In the genomic region with DNA sequence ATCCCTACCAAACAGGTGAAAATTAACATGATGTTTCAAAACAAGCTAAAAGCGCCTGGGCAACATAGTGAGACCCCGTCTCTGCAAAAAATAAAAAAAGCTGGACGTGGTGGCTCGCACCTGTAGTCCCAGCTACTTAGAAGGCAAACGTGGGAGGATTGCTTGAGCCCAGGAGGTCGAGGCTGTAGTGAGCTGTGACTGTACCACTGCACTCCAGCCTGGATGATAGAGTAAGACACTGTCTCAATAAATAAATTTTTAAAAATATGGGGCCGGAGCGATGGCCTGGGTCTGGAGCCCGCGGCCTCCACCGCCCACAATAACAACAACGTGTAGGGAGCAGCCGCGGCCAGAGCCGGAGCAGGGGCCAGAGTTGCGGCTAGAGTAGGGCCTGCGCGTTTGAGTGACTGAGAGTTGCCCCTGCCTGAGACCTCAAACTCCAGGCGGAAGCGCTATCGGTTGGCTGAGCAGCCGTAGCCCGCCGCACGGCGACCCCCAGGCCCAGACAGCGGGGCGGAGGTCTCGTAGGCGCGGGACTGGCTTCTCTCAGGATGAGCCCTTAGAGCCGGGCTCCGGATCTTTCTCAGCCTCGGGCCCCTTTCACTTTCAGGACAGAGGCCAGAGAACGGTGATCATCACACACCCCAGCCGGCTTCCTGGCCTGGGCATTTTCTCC, we compare ENCODE assay signal across 8 cellular contexts. TPM values are rescaled to one million over a fixed set of nuclear protein-coding genes. Genes with fewer than 3 reads are reported as not detected.
DNase-seq lines count a peak whose midpoint lies in the region; ATAC-seq lines count a peak whose summit lies in the region.

No MANE protein-coding gene starts in this region.

- in situ Hi-C loops in KBM-7 (cut with MboI; ENCODE audit: low pct_unique_long_range_greater_than_20kb, low sequenced_read_pairs) = no loop called here

- POLR2A ChIA-PET in naive thymus-derived CD4-positive, alpha-beta T cell (lab: Charles Lee) = interaction anchor here (0.6 to 0.7 kb wide), 2 partner anchors 61 to 780 kb away, joined by 3 to 4 read pairs; no protein-coding TSS in a partner anchor

- no peak overlapping the region for H3K9ac ChIP-seq in duodenal mucosa (ENCODE audit: low read depth in 1 of 2, low read length in 2 of 2)

- peak; percentile 50 for DNase-seq in COLO668 (lab: John Stamatoyannopoulos, UW; ENCODE audit: unreplicated experiment)
- peak; percentile 4 for DNase-seq in HPDE6-E6E7 (ENCODE audit: extremely low spot score)
- no peak for DNase-seq in naive thymus-derived CD4-positive, alpha-beta T cell
- no peak for DNase-seq in NCI-H1417 treated with DMSO at 0.1 percent for 48 hours (lab: John Stamatoyannopoulos, UW)
- no peak for DNase-seq in COR-L47 (lab: John Stamatoyannopoulos, UW)
- DNase-seq in KBM-7 = no peak

- H3K27ac ChIP-seq in duodenal mucosa (ENCODE audit: low read depth, low read length) = no peak overlapping the region
- H3K27ac ChIP-seq in naive thymus-derived CD4-positive, alpha-beta T cell (ENCODE audit: low read depth, low read length) = no peak overlapping the region

- CTCF ChIA-PET in naive thymus-derived CD4-positive, alpha-beta T cell (lab: Charles Lee) = no interaction called here

- H3K4me3 ChIP-seq in duodenal mucosa (ENCODE audit: low read depth in 1 of 2, low read length in 2 of 2) = peak overlapping the region; percentile 63 to 66
- no peak overlapping the region for H3K4me3 ChIP-seq in naive thymus-derived CD4-positive, alpha-beta T cell (ENCODE audit: low read length)

- H3K36me3 ChIP-seq in duodenal mucosa (ENCODE audit: control insufficient read depth in 1 of 2, insufficient read depth in 2 of 2, low read length in 2 of 2) = no peaks in the 10 kb centered on the region
- H3K36me3 ChIP-seq in naive thymus-derived CD4-positive, alpha-beta T cell (ENCODE audit: control insufficient read depth in 2 of 3, insufficient read depth in 3 of 3, low read length in 3 of 3) = no peaks in the 10 kb centered on the region

- no peak overlapping the region for H3K27ac Mint-ChIP-seq in naive thymus-derived CD4-positive, alpha-beta T cell

- no peaks in the 10 kb centered on the region for H3K4me1 ChIP-seq in duodenal mucosa (ENCODE audit: control insufficient read depth in 1 of 2, insufficient read depth in 2 of 2, low read length in 2 of 2)
- peaks cover 0 to 5% of the 10 kb centered on the region in 2 donors for H3K4me1 ChIP-seq in naive thymus-derived CD4-positive, alpha-beta T cell (ENCODE audit: control insufficient read depth in 2 of 2, insufficient read depth in 2 of 2, low read length in 2 of 2)

- no peaks in the 10 kb centered on the region for H3K27me3 ChIP-seq in duodenal mucosa (ENCODE audit: control insufficient read depth in 1 of 2, insufficient read depth in 2 of 2, low read length in 2 of 2)
- H3K27me3 ChIP-seq in naive thymus-derived CD4-positive, alpha-beta T cell (ENCODE audit: control insufficient read depth in 2 of 2, insufficient read depth in 2 of 2, low read length in 2 of 2) = no peaks in the 10 kb centered on the region

- peaks cover 4 to 17% (median 5%) of the 10 kb centered on the region in 7 donors for H3K4me1 Mint-ChIP-seq in naive thymus-derived CD4-positive, alpha-beta T cell

- H3K9me3 Mint-ChIP-seq in naive thymus-derived CD4-positive, alpha-beta T cell = peaks cover 0 to 7% (median 3%) of the 10 kb centered on the region in 11 donors

- intact Hi-C loops in naive thymus-derived CD4-positive, alpha-beta T cell (cut with micrococcal nuclease) = no loop called here

- no peaks in the 10 kb centered on the region for H3K9me3 ChIP-seq in duodenal mucosa (ENCODE audit: control insufficient read depth in 1 of 2, low read length in 2 of 2)
- H3K9me3 ChIP-seq in naive thymus-derived CD4-positive, alpha-beta T cell (ENCODE audit: control insufficient read depth in 2 of 3, low read length in 3 of 3) = no peaks in the 10 kb centered on the region

- peaks cover 0 to 14% (median 8%) of the 10 kb centered on the region in 5 donors for H3K36me3 Mint-ChIP-seq in naive thymus-derived CD4-positive, alpha-beta T cell

- peak overlapping the region in 6 of 10 donors; percentile 3 to 42 (median 20) for H3K4me3 Mint-ChIP-seq in naive thymus-derived CD4-positive, alpha-beta T cell

- ATAC-seq in naive thymus-derived CD4-positive, alpha-beta T cell = peak; percentile 32
- ATAC-seq in GM21360 (IDR thresholded peaks at IDR 0.05; ENCODE audit: unreplicated experiment) = no peak

- H3K27me3 Mint-ChIP-seq in naive thymus-derived CD4-positive, alpha-beta T cell = peaks cover 8 to 22% (median 11%) of the 10 kb centered on the region in 5 donors

RNA-seq across cellular contexts. Expression of a gene that starts 41.4 kb away (rescaled TPM):
- total RNA-seq in naive thymus-derived CD4-positive, alpha-beta T cell = 10 to 100 TPM; 11.8 to 21.2 (median 13.9) TPM
- polyA plus RNA-seq in naive thymus-derived CD4-positive, alpha-beta T cell = 10 to 100 TPM; 15.5 to 18.4 TPM

Comparison
In these comparisons a context has a peak if more than half of its experiments do, and no peak if none do; other contexts are left out.
1. DNase-seq: peak in COLO668 (single experiment) and HPDE6-E6E7 (single experiment); none in naive thymus-derived CD4-positive, alpha-beta T cell (0 of 9), NCI-H1417 treated with DMSO at 0.1 percent for 48 hours (single experiment), COR-L47 (single experiment) and KBM-7 (single experiment).